Comparison of ENCODE assay signal across 9 cellular contexts in the genomic region with DNA sequence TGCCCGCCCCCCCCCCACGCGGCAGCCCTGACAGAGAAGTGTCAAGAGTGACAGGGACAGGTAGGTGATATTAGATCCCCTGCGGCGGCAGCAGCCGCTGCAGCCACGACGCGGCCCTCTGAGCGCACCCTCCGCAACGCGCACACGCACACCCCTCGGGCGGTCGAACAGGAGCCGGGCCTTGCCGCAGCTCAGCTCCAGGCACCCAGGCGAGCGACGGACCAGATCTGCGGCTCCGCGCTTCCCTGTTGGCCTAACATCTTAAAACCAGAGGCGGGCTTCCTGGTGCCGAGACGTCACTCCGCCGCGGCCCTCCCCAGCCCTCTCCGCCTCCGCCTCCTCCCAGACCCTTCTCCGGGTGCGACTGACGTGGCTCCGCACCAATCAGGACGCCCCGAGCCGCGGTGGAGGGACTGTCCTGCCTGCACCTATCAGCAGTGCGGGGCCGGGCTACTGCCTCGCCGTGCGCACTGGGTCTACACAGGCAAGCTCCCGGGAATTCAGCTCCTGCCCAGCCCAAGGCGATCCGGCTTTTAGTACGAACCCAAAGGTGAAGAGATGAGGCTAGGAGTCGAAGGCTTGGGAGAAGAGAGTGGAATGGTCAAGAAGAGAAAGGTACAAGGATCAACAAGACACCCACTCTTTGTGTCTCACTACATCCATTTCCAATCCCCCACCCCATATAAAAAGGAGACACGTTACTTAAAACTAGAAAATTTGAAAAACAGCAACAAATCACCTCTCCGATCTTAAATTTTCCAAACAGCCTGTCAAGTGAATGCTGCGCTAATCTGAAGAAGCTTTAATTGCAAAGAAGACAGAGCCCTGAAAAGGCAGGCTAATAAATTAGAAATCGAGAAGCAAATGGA. TPM values are rescaled to one million over a fixed set of nuclear protein-coding genes. Genes with fewer than 3 reads are reported as not detected.
DNase-seq lines count a peak whose midpoint lies in the region; ATAC-seq lines count a peak whose summit lies in the region.
"Had no signal": no experiment of that assay in that cellular context is flagged by ENCODE, and none has a peak within 500 bp of the region (broad histone marks: within the 10 kb centered on the region; RNA-seq: fewer than 3 reads in every experiment).

A gene (minus strand): TSS at position 237 of the 869 bp plus-strand sequence. CDS start 617 bp downstream, outside the sequence.

- H3K4me1 ChIP-seq in skeletal muscle tissue (ENCODE audit: control insufficient read depth in 3 of 3, insufficient read depth in 3 of 3, low read length in 3 of 3), result peaks cover 10 to 35% (median 21%) of the 10 kb centered on the region in 3 donors

- peak within 1 kb of the TSS; percentile 82 to 88 (median 84) for H3K4me3 ChIP-seq in skeletal muscle tissue (ENCODE audit: low read length in 3 of 3)

- peaks cover 0 to 3% (median 2%) of the 10 kb centered on the region in 3 donors for H3K36me3 ChIP-seq in skeletal muscle tissue (ENCODE audit: control insufficient read depth in 3 of 3, insufficient read depth in 3 of 3, low read length in 3 of 3)
- H3K36me3 ChIP-seq: BLaER1 treated with 17β-estradiol and CSF1 and Interleukin-3, amounts not matched to agents 10 nM and 100 nM had no signal

- H3K9me3 ChIP-seq in skeletal muscle tissue (ENCODE audit: control insufficient read depth in 3 of 3, low read length in 3 of 3), result no peaks in the 10 kb centered on the region

- peak within 1 kb of the TSS; percentile 95 for H3K27ac ChIP-seq in skeletal muscle tissue (ENCODE audit: low read depth, low read length)
- H3K27ac ChIP-seq: BLaER1 treated with 17β-estradiol and CSF1 and Interleukin-3, amounts not matched to agents 10 nM and 100 nM had no signal

- H3K27me3 ChIP-seq in skeletal muscle tissue (ENCODE audit: control insufficient read depth in 3 of 3, insufficient read depth in 3 of 3, low read length in 3 of 3), result peaks cover 22 to 52% (median 25%) of the 10 kb centered on the region in 3 donors

- DNase-seq in NCI-H187 (lab: John Stamatoyannopoulos, UW), result peak; percentile 36 to 75
- no peak for DNase-seq in NCI-H187 treated with DMSO at 0.1 percent for 48 hours (lab: John Stamatoyannopoulos, UW)
- DNase-seq in NCI-H748 treated with DMSO at 0.1 percent for 48 hours (lab: John Stamatoyannopoulos, UW), result peak; percentile 70
- peak; percentile 15 for DNase-seq in amniotic stem cell (lab: John Stamatoyannopoulos, UW)
- DNase-seq in iPS DF 19.7 (ENCODE audit: low read depth, low spot score), result peak; percentile 91

- peak within 1 kb of the TSS; percentile 89 to 96 (median 90) for H3K9ac ChIP-seq in skeletal muscle tissue (ENCODE audit: low read depth in 1 of 3, low read length in 3 of 3)
- H3K9ac ChIP-seq: BLaER1 treated with 17β-estradiol and CSF1 and Interleukin-3, amounts not matched to agents 10 nM and 100 nM had no signal

- ATAC-seq in HG02943 (IDR thresholded peaks at IDR 0.05; ENCODE audit: low read depth, unreplicated experiment) (peak; percentile 75), HG03571 (IDR thresholded peaks at IDR 0.05; ENCODE audit: unreplicated experiment) (no peak)

RNA-seq across cellular contexts. Expression of the gene that starts here (rescaled TPM):
- total RNA-seq in skeletal muscle tissue, result 16.2 TPM
